17 cellular contexts compared by ENCODE assay signal in the genomic region with DNA sequence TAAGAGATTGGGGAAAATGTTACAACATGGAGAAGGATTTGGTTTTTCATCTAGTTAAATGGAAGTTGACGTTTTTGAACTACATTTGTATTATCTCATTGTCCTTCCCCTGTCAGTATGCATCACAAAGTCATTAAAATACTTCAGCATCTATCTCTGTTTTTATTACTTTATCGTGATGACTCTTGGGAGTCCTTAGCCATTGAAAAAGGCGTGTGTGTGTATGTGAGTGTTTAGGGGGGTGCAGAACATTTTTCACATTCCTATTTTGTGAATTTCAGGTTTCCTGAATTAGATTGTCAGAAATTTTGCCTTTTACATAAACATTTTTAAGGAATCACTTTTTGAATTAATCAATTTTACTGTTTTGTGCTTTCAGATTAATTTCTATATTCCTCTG.
"Had no signal": no experiment of that assay in that cellular context is flagged by ENCODE, and none has a peak within 500 bp of the region (broad histone marks: within the 10 kb centered on the region; RNA-seq: fewer than 3 reads in every experiment).

No MANE protein-coding gene starts in this region.

- H3K4me3 ChIP-seq: coronary artery, sigmoid colon, upper lobe of right lung had no signal

- H3K27me3 ChIP-seq: neutrophil, sigmoid colon, upper lobe of right lung had no signal

- H3K79me2 ChIP-seq: parathyroid adenoma had no signal

- DNase-seq: activated B cell treated with CpG ODN at 0.5 μM for 24 hours; activated CD4-positive, alpha-beta T cell treated with anti-CD3 and anti-CD28 coated beads for 4 hours; activated CD8-positive, alpha-beta T cell treated with anti-CD3 and anti-CD28 coated beads for 36 hours; activated naive CD4-positive, alpha-beta T cell treated with Interleukin-2 at 50 U/mL for 16 hours; activated naive CD8-positive, alpha-beta T cell treated with anti-CD3 and anti-CD28 coated beads, Interleukin-2, amount 10 ng/mL, durations not matched to agents 7 days and 5 days; activated T-cell treated with anti-CD3 and anti-CD28 coated beads, Interleukin-2, amount 50 U/mL, for 1 hour; amygdala; left cardiac atrium; natural killer cell; sigmoid colon; stimulated activated naive B cell treated with anti-CD40 and anti-IgM and Interleukin-4, amounts not matched to agents 10 μg/mL and 1 μg/mL and 100 μg/mL, for 72 hours; T-cell; upper lobe of right lung had no signal

- H2AFZ ChIP-seq: parathyroid adenoma had no signal

- H3K9me3 ChIP-seq: neutrophil, upper lobe of right lung had no signal

- H3K36me3 ChIP-seq: neutrophil, sigmoid colon, upper lobe of right lung had no signal

- H3K27ac ChIP-seq: coronary artery, neutrophil, parathyroid adenoma, sigmoid colon, upper lobe of right lung had no signal

- H3K4me1 ChIP-seq: parathyroid adenoma, sigmoid colon, upper lobe of right lung had no signal

- ATAC-seq: activated CD8-positive, alpha-beta T cell treated with anti-CD3 and anti-CD28 coated beads for 36 hours; activated T-helper 17 cell treated with anti-CD3 and anti-CD28 coated beads, Interleukin-2, amount 50 U/mL, for 72 hours; left cardiac atrium; natural killer cell; stimulated activated naive B cell treated with anti-CD40 and anti-IgM and Interleukin-4, amounts not matched to agents 10 μg/mL and 1 μg/mL and 100 μg/mL, for 72 hours; T-cell; upper lobe of right lung had no signal
